8 cellular contexts compared by ENCODE assay signal in genomic region chr6:21664263-21665081, GRCh38.
DNase-seq lines count a peak whose midpoint lies in the region; ATAC-seq and TF ChIP-seq lines count a peak whose summit lies in the region.

No MANE protein-coding gene starts in this region.

- WGBS in heart left ventricle, 4 donors = 1 to 3% (median 2%) methylated on average over 53 to 78 of the region's 78 CpGs

- no peaks in the 10 kb centered on the region for H3K36me3 ChIP-seq in heart left ventricle
- H3K36me3 ChIP-seq in rectal smooth muscle tissue (ENCODE audit: control insufficient read depth, insufficient read depth, low read length) = no peaks in the 10 kb centered on the region

- no peaks in the 10 kb centered on the region for H3K9me3 ChIP-seq in heart left ventricle

- peak overlapping the region; percentile 46 to 69 (median 56) for H3K4me3 ChIP-seq in heart left ventricle
- H3K4me3 ChIP-seq in rectal smooth muscle tissue (ENCODE audit: low read length) = peak overlapping the region; percentile 84

- no peak overlapping the region for H3K9ac ChIP-seq in rectal smooth muscle tissue (ENCODE audit: low read length)

- ATAC-seq in heart left ventricle (peak in 3 of 4 donors; percentile 57 to 67 (median 61)), HG02885 (IDR thresholded peaks at IDR 0.05; ENCODE audit: poor library complexity, unreplicated experiment) (no peak), HG03460 (IDR thresholded peaks at IDR 0.05; ENCODE audit: unreplicated experiment) (no peak)

- TF ChIP-seq CTCF in heart left ventricle (IDR thresholded peaks at IDR 0.05) = no peak

- DNase-seq in NCI-H510A (lab: John Stamatoyannopoulos, UW) = peak; percentile 16
- DNase-seq in NCI-H510A treated with DMSO at 0.1 percent for 48 hours (lab: John Stamatoyannopoulos, UW) = no peak
- peak; percentile 17 for DNase-seq in SW480 (ENCODE audit: low spot score)
- DNase-seq in heart left ventricle = peak; percentile 39 to 65 (median 48)
- DNase-seq in inferior parietal cortex (ENCODE audit: extremely low spot score) = no peak

- H3K27me3 ChIP-seq in heart left ventricle = peaks cover 0 to 53% (median 24%) of the 10 kb centered on the region in 9 donors
- H3K27me3 ChIP-seq in rectal smooth muscle tissue (ENCODE audit: control insufficient read depth, insufficient read depth, low read length) = peaks cover 9% of the 10 kb centered on the region

- intact Hi-C loops in heart left ventricle (cut with DNase I) = loop anchor here in 6 of 10 donors (2.0 to 10.0 kb wide), 5 partner anchors 67 to 260 kb away; no protein-coding TSS in a partner anchor

- no peak for TF ChIP-seq POLR2A in heart left ventricle (IDR thresholded peaks at IDR 0.05)

- H3K4me1 ChIP-seq in heart left ventricle = peaks cover 0 to 39% (median 17%) of the 10 kb centered on the region in 12 donors
- peaks cover 4% of the 10 kb centered on the region for H3K4me1 ChIP-seq in rectal smooth muscle tissue (ENCODE audit: control insufficient read depth, insufficient read depth, low read length)

- H3K27ac ChIP-seq in heart left ventricle (peak overlapping the region in 9 of 12 donors; percentile 20 to 62 (median 52)), rectal smooth muscle tissue (ENCODE audit: low read depth, low read length) (no peak overlapping the region)

Comparison
In these comparisons a context has a peak if more than half of its experiments do, and no peak if none do; other contexts are left out.
1. DNase-seq: peak in NCI-H510A (single experiment), SW480 (single experiment) and heart left ventricle (5 of 5); none in NCI-H510A treated with DMSO at 0.1 percent for 48 hours (single experiment) and inferior parietal cortex (single experiment).
2. ATAC-seq: peak in heart left ventricle (3 of 4); none in HG02885 (single experiment) and HG03460 (single experiment).